In the genomic region with DNA sequence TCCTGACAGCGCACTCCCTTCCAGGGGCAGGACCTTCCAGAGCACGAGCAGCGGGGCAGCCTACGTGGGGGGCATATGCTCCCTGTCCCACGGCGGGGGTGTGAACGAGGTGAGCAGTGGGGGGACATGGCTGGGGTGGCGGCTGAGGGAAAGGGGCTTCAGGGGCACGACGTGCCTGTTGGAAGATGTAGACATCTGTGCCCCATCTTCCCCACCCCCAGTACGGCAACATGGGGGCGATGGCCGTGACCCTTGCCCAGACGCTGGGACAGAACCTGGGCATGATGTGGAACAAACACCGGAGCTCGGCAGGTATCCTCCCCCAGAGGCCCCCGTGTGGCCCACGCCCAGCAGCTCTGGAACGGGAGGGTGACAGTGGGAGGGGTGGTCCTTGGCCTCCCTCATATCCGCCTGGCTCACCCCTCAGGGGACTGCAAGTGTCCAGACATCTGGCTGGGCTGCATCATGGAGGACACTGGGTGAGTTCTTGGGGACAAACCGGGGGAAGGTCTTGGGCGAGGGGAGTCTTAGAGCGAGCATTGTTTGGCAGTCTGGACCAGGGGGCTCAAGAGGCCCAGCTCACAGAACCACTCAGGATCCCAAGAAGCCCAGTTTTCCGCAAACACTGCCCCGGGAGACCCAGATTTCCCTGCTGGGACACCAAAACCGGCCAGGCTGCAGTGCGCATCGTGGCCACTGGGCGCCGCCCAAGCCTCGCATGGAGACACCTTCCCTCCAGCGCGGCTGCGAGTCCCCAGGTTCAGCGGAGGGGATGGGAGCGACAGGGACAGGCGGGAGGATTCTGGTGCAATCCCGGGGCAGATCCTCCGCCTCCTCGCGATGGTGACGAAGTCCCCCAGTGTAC, we compare ENCODE assay signal across 8 cellular contexts. TPM values are rescaled to one million over a fixed set of nuclear protein-coding genes. Genes with fewer than 3 reads are reported as not detected.
DNase-seq lines count a peak whose midpoint lies in the region; ATAC-seq, FAIRE-seq and TF ChIP-seq lines count a peak whose summit lies in the region.

No MANE protein-coding gene starts in this region.

- ATAC-seq in HG02840 (IDR thresholded peaks at IDR 0.05; ENCODE audit: low FRiP score, unreplicated experiment), result peak; percentile 22
- ATAC-seq in WTC11, result peak; percentile 20
- no peak for ATAC-seq in HG02938 (IDR thresholded peaks at IDR 0.05; ENCODE audit: unreplicated experiment)

- H3K36me3 Mint-ChIP-seq in WTC11, result no peaks in the 10 kb centered on the region

- CTCF ChIA-PET in WTC11 (lab: Charles Lee), result interaction anchor here (1.1 to 6.2 kb wide), 16 partner anchors 9 to 235 kb away, joined by 3 to 103 read pairs (median 4); partner anchors contain the start of genes DBF4B and HIGD1B

- peaks cover 22% of the 10 kb centered on the region for H3K27me3 Mint-ChIP-seq in WTC11 (ENCODE audit: low read depth)

- H3K9me3 Mint-ChIP-seq in WTC11, result no peaks in the 10 kb centered on the region

- peak; percentile 50 for DNase-seq in DMS153 (lab: John Stamatoyannopoulos, UW)
- peak; percentile 94 for DNase-seq in NCI-H2227 (lab: John Stamatoyannopoulos, UW; ENCODE audit: unreplicated experiment)
- peak; percentile 99 for DNase-seq in WTC11 (ENCODE audit: low spot score)
- peak; percentile 57 for DNase-seq in bronchial epithelial cell (ENCODE audit: low read depth)
- DNase-seq in islet precursor cell, result peak; percentile 98
- DNase-seq in stimulated activated CD4-positive, alpha-beta T cell treated with anti-CD3 and anti-CD28 coated beads, Interleukin-12 subunit alpha, Interleukin-12 subunit beta, amount 100 ng/mL, for 24 hours (ENCODE audit: low read depth in 2 of 2), result peak; percentile 76 to 94

- peak overlapping the region; percentile 59 for H3K4me3 ChIP-seq in bronchial epithelial cell (ENCODE audit: low read depth, low read length)

- H3K27ac Mint-ChIP-seq in WTC11, result no peak overlapping the region

- peak; percentile 97 for TF ChIP-seq CTCF in WTC11 (IDR thresholded peaks at IDR 0.05)
- peak; percentile 99 for TF ChIP-seq CTCF in bronchial epithelial cell (IDR thresholded peaks at IDR 0.05; ENCODE audit: insufficient read depth, low read length, severe bottlenecking)

- H3K36me3 ChIP-seq in bronchial epithelial cell (ENCODE audit: control insufficient read depth, insufficient read depth, low read length), result no peaks in the 10 kb centered on the region

- POLR2A ChIA-PET in WTC11 (lab: Charles Lee), result no interaction called here

- H3K4me1 Mint-ChIP-seq in WTC11, result peaks cover 12% of the 10 kb centered on the region; the same call in 1 of the 2 replicates

- peaks cover 4% of the 10 kb centered on the region for H3K27me3 ChIP-seq in bronchial epithelial cell (ENCODE audit: control insufficient read depth, insufficient read depth, low read length)

- peak overlapping the region; percentile 76 for H3K4me3 Mint-ChIP-seq in WTC11

- peak; percentile 75 for FAIRE-seq in bronchial epithelial cell (lab: Jason Lieb, UNC)

TF ChIP-seq in WTC11, 78 proteins besides CTCF, POLR2A, EP300 and RAD21 (continues in another document):
- TF ChIP-seq E2F5 (CRISPR knock-in tag; IDR thresholded peaks at IDR 0.05) (no peak), ATF1 (CRISPR knock-in tag; IDR thresholded peaks at IDR 0.05) (no peak), HMGXB4 (CRISPR knock-in tag; IDR thresholded peaks at IDR 0.05) (peak; percentile 91; the same call in 1 of the 2 replicates), ZNF423 (CRISPR knock-in tag; IDR thresholded peaks at IDR 0.05) (no peak), PRDM15 (CRISPR knock-in tag; IDR thresholded peaks at IDR 0.05) (no peak), ATF6 (CRISPR knock-in tag; IDR thresholded peaks at IDR 0.05) (no peak)
- TF ChIP-seq, protein P1, sequence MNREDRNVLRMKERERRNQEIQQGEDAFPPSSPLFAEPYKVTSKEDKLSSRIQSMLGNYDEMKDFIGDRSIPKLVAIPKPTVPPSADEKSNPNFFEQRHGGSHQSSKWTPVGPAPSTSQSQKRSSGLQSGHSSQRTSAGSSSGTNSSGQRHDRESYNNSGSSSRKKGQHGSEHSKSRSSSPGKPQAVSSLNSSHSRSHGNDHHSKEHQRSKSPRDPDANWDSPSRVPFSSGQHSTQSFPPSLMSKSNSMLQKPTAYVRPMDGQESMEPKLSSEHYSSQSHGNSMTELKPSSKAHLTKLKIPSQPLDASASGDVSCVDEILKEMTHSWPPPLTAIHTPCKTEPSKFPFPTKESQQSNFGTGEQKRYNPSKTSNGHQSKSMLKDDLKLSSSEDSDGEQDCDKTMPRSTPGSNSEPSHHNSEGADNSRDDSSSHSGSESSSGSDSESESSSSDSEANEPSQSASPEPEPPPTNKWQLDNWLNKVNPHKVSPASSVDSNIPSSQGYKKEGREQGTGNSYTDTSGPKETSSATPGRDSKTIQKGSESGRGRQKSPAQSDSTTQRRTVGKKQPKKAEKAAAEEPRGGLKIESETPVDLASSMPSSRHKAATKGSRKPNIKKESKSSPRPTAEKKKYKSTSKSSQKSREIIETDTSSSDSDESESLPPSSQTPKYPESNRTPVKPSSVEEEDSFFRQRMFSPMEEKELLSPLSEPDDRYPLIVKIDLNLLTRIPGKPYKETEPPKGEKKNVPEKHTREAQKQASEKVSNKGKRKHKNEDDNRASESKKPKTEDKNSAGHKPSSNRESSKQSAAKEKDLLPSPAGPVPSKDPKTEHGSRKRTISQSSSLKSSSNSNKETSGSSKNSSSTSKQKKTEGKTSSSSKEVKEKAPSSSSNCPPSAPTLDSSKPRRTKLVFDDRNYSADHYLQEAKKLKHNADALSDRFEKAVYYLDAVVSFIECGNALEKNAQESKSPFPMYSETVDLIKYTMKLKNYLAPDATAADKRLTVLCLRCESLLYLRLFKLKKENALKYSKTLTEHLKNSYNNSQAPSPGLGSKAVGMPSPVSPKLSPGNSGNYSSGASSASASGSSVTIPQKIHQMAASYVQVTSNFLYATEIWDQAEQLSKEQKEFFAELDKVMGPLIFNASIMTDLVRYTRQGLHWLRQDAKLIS (CRISPR knock-in tag; IDR thresholded peaks at IDR 0.05; ENCODE audit: borderline replicate concordance), result no peak

RNA-seq across cellular contexts. Expression of gene ADAM11, which starts 15.7 kb away (rescaled TPM):
- 3.0 to 4.1 TPM (median 3.2 TPM) in 3 replicates for total RNA-seq in WTC11 (2021)
- 0.13 and 0.53 TPM in 2 replicates for total RNA-seq in bronchial epithelial cell

RNA-seq across cellular contexts. Expression of gene GJC1, which starts 55.6 kb away (rescaled TPM):
- total RNA-seq in WTC11 (2021) (102 to 107 TPM (median 104 TPM) in 3 replicates), bronchial epithelial cell (0.53 and 2.4 TPM in 2 replicates)

Comparison
In these comparisons a context has a peak if more than half of its experiments do, and no peak if none do; other contexts are left out.
1. RNA of gene GJC1, which starts 55.6 kb away (total RNA-seq): 102 to 107 TPM in WTC11; 0.53 to 2.4 TPM in bronchial epithelial cell; every median in the first group is over 10 times any median in the second.
2. Peak in every context shown above with its lines, with median percentiles within 50 percentile points of each other: DNase-seq.